ENCODE assay signal across 37 cellular contexts in the genomic region with DNA sequence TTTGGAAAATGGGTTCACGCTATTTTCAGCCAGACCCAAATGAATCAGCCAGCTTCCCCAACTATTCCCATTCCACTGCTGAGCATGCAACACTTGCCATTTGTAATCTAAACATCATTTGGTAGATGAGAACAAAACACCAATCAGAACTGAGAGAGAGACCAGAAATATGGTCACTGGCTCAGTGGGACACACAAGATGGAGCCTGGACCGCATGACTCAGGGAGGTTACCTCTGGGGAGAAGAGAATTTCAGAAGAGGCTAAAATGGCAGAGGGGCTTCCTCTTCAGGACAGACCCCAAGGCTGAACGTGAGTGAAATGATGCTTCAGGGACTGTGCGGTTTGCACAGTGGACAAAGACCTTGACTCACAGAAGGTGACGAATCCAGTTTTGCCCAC.
"Had no signal": no experiment of that assay in that cellular context is flagged by ENCODE, and none has a peak within 500 bp of the region (broad histone marks: within the 10 kb centered on the region; RNA-seq: fewer than 3 reads in every experiment).

No MANE protein-coding gene starts in this region.

- H3K27me3 ChIP-seq: adrenal gland, ascending aorta, cardiac muscle cell had no signal

- H3K36me3 ChIP-seq: adrenal gland, ascending aorta, cardiac muscle cell had no signal

- ATAC-seq: activated CD8-positive, alpha-beta T cell treated with anti-CD3 and anti-CD28 coated beads for 36 hours; activated naive CD4-positive, alpha-beta T cell treated with anti-CD3 and anti-CD28 coated beads, Interleukin-2, amount 50 U/mL, for 72 hours; activated T-cell treated with anti-CD3 and anti-CD28 coated beads, Interleukin-2, amount 50 U/mL, for 4 hours; activated T-helper 17 cell treated with anti-CD3 and anti-CD28 coated beads, Interleukin-2, amount 50 U/mL, for 72 hours had no signal

- H3K9me3 ChIP-seq: adrenal gland, ascending aorta had no signal

- DNase-seq: activated B cell treated with CpG ODN at 0.5 μM for 24 hours; activated CD4-positive, alpha-beta memory T cell treated with anti-CD3 and anti-CD28 coated beads for 36 hours; activated CD4-positive, alpha-beta T cell treated with anti-CD3 and anti-CD28 coated beads for 4 hours; activated CD4-positive, alpha-beta T cell treated with anti-CD3 and anti-CD28 coated beads, Interleukin-2, amount 10 ng/mL, durations not matched to agents 24 days and 14 days; activated CD4-positive, alpha-beta T cell treated with anti-CD3 and anti-CD28 coated beads, Interleukin-2, amount 50 U/mL, for 1 hour; activated CD4-positive, alpha-beta T cell treated with anti-CD3 and anti-CD28 coated beads, Interleukin-2, amount 50 U/mL, for 4 hours; activated CD4-positive, CD25-positive, alpha-beta regulatory T cell treated with anti-CD3 and anti-CD28 coated beads, Interleukin-2, amount 50 U/mL, for 72 hours; activated CD8-positive, alpha-beta memory T cell treated with anti-CD3 and anti-CD28 coated beads, Interleukin-2, amount 50 U/mL, for 4 hours; activated CD8-positive, alpha-beta T cell treated with anti-CD3 and anti-CD28 coated beads for 36 hours; activated effector memory CD4-positive, alpha-beta T cell treated with anti-CD3 and anti-CD28 coated beads, Interleukin-2, amount 50 U/mL, for 16 hours; activated gamma-delta T cell treated with Interleukin-2 at 50 U/mL for 16 hours; activated naive CD4-positive, alpha-beta T cell; activated naive CD4-positive, alpha-beta T cell treated with anti-CD3 and anti-CD28 coated beads for 36 hours; activated naive CD4-positive, alpha-beta T cell treated with anti-CD3 and anti-CD28 coated beads, Interleukin-2, amount 50 U/mL, for 16 hours; activated naive CD8-positive, alpha-beta T cell treated with anti-CD3 and anti-CD28 coated beads for 36 hours; activated T-cell treated with anti-CD3 and anti-CD28 coated beads for 4 hours; activated T-cell treated with anti-CD3 and anti-CD28 coated beads, Interleukin-2, amount 50 U/mL, for 1 hour; activated T-cell treated with anti-CD3 and anti-CD28 coated beads, Interleukin-2, amount 50 U/mL, for 4 hours; adrenal gland; amniotic stem cell; caudate nucleus; cerebellar nuclear complex; T-helper 1 cell; T-helper 2 cell; T-helper 9 cell had no signal

- H3K36me3 Mint-ChIP-seq: activated naive CD4-positive, alpha-beta T cell treated with anti-CD3 and anti-CD28 coated beads, Interleukin-2, amount 50 U/mL, for 72 hours; activated naive CD8-positive, alpha-beta T cell treated with anti-CD3 and anti-CD28 coated beads for 36 hours; brain had no signal

- H3K4me3 ChIP-seq: adrenal gland, ascending aorta, cardiac muscle cell had no signal

- H3K27me3 Mint-ChIP-seq: activated CD8-positive, alpha-beta T cell treated with anti-CD3 and anti-CD28 coated beads for 36 hours had no signal

- H3K4me1 ChIP-seq: adrenal gland, ascending aorta had no signal

- H3K27ac ChIP-seq: adrenal gland, ascending aorta, cardiac muscle cell, VCaP had no signal

- H3K9me3 Mint-ChIP-seq: activated B cell treated with CpG ODN at 0.5 μM for 24 hours; activated CD8-positive, alpha-beta T cell treated with anti-CD3 and anti-CD28 coated beads for 36 hours; activated naive CD4-positive, alpha-beta T cell treated with anti-CD3 and anti-CD28 coated beads for 36 hours; activated naive CD8-positive, alpha-beta T cell treated with anti-CD3 and anti-CD28 coated beads for 36 hours; activated T-helper 17 cell treated with anti-CD3 and anti-CD28 coated beads, Interleukin-2, amount 50 U/mL, for 72 hours; central memory CD8-positive, alpha-beta T cell; T-helper 2 cell treated with Interferon-gamma antibody and Interleukin-4, amounts not matched to agents 5 μg/mL and 100 μg/mL, for 36 hours had no signal

- H3K27ac Mint-ChIP-seq: activated B cell treated with CpG ODN at 0.5 μM for 24 hours; activated CD4-positive, alpha-beta memory T cell treated with anti-CD3 and anti-CD28 coated beads for 36 hours; activated CD4-positive, alpha-beta T cell treated with anti-CD3 and anti-CD28 coated beads, Interleukin-2, amount 10 ng/mL, durations not matched to agents 24 days and 14 days; activated CD8-positive, alpha-beta T cell treated with anti-CD3 and anti-CD28 coated beads for 36 hours; activated naive CD4-positive, alpha-beta T cell treated with anti-CD3 and anti-CD28 coated beads for 36 hours; activated naive CD4-positive, alpha-beta T cell treated with anti-CD3 and anti-CD28 coated beads, Interleukin-2, amount 50 U/mL, for 72 hours; activated naive CD8-positive, alpha-beta T cell treated with anti-CD3 and anti-CD28 coated beads for 36 hours; activated T-helper 1 cell treated with anti-CD3 and anti-CD28 coated beads, Interleukin-12 subunit alpha, Interleukin-12 subunit beta, Interleukin-2, Interleukin-4 antibody, amounts not matched to agents 30 ng/mL and 10 ng/mL and 1 ng/mL, durations not matched to agents 14 hours and 24 hours and 36 hours; activated T-helper 17 cell treated with anti-CD3 and anti-CD28 coated beads, Interleukin-2, amount 50 U/mL, for 72 hours; T-helper 1 cell treated with Interleukin-12 subunit alpha and Interleukin-12 subunit beta and Interleukin-4 antibody, amounts not matched to agents 30 μg/mL and 1 μg/mL, for 36 hours; T-helper 2 cell treated with Interferon-gamma antibody and Interleukin-4, amounts not matched to agents 5 μg/mL and 100 μg/mL, for 36 hours had no signal

- H3K4me3 Mint-ChIP-seq: activated B cell treated with CpG ODN at 0.5 μM for 24 hours; activated CD4-positive, alpha-beta memory T cell treated with anti-CD3 and anti-CD28 coated beads for 36 hours; activated CD4-positive, alpha-beta T cell treated with anti-CD3 and anti-CD28 coated beads, Interleukin-2, amount 10 ng/mL, durations not matched to agents 24 days and 14 days; activated CD8-positive, alpha-beta T cell treated with anti-CD3 and anti-CD28 coated beads for 36 hours; activated naive CD4-positive, alpha-beta T cell treated with anti-CD3 and anti-CD28 coated beads for 36 hours; activated naive CD8-positive, alpha-beta T cell treated with anti-CD3 and anti-CD28 coated beads for 36 hours; activated T-cell treated with anti-CD3 and anti-CD28 coated beads, Interleukin-2, amount 50 U/mL, for 4 hours; activated T-helper 17 cell treated with anti-CD3 and anti-CD28 coated beads, Interleukin-2, amount 50 U/mL, for 72 hours; brain; central memory CD8-positive, alpha-beta T cell; T-helper 1 cell treated with Interleukin-12 subunit alpha and Interleukin-12 subunit beta and Interleukin-4 antibody, amounts not matched to agents 30 μg/mL and 1 μg/mL, for 36 hours; T-helper 2 cell treated with Interferon-gamma antibody and Interleukin-4, amounts not matched to agents 5 μg/mL and 100 μg/mL, for 36 hours had no signal

- FAIRE-seq: bronchial epithelial cell, TTC549 had no signal
